Comparison of ENCODE assay signal across 9 cellular contexts in the genomic region with DNA sequence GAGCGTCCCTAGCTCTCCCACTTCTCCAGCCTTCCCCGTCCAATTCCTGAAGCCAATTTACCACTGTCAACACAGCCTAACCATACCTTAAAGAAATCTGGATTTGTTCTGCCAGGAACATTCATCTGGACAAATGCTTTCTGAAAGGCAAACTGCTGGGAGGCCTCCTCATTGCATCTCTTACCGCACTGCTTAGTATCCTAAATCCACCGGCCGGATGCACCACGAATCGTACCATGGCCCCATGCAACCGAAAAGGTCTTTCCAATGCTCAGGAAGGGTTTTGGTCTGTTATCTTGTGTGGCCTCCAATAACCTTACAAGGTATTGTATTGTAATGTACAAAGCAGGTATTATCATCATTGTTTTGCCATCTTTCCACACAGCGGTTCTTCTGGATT. TPM values are rescaled to one million over a fixed set of nuclear protein-coding genes. Genes with fewer than 3 reads are reported as not detected.
DNase-seq lines count a peak whose midpoint lies in the region; ATAC-seq and TF ChIP-seq lines count a peak whose summit lies in the region.
"Had no signal": no experiment of that assay in that cellular context is flagged by ENCODE, and none has a peak within 500 bp of the region (broad histone marks: within the 10 kb centered on the region; RNA-seq: fewer than 3 reads in every experiment).

No MANE protein-coding gene starts in this region.

- ATAC-seq in HG02852 (IDR thresholded peaks at IDR 0.05; ENCODE audit: unreplicated experiment): no peak

- peaks cover 73% of the 10 kb centered on the region for H3K4me1 Mint-ChIP-seq in neural crest cell

- H3K36me3 ChIP-seq in OCI-LY3 (replicated peaks; ENCODE audit: low read depth, low read length): peaks cover 92% of the 10 kb centered on the region
- H3K36me3 ChIP-seq in ectodermal cell (ENCODE audit: control insufficient read depth, insufficient read depth, low read length): peaks cover 18% of the 10 kb centered on the region

- H3K9ac ChIP-seq in OCI-LY3 (ENCODE audit: low read length): no peak overlapping the region

- TF ChIP-seq CTCF in AG04450 (IDR thresholded peaks at IDR 0.05; ENCODE audit: low read depth, low read length) (no peak), OCI-LY3 (IDR thresholded peaks at IDR 0.05; ENCODE audit: low read depth, low read length) (no peak), neural crest cell (conservative IDR thresholded peaks at IDR 0.05) (no peak)

- H3K36me3 Mint-ChIP-seq in neural crest cell (ENCODE audit: low read depth): peaks cover 8% of the 10 kb centered on the region

- H3K27me3 ChIP-seq in AG04450 (ENCODE audit: control insufficient read depth, insufficient read depth, low read length) (no peaks in the 10 kb centered on the region), OCI-LY3 (ENCODE audit: low read depth, low read length) (no peaks in the 10 kb centered on the region), ectodermal cell (ENCODE audit: control insufficient read depth, insufficient read depth, low read length, poor library complexity, severe bottlenecking) (no peaks in the 10 kb centered on the region)

- H4K20me1 ChIP-seq in OCI-LY3 (ENCODE audit: insufficient read depth, low read length): peaks cover 14% of the 10 kb centered on the region; the same call in 1 of the 2 replicates

- no peaks in the 10 kb centered on the region for H3K9me3 Mint-ChIP-seq in neural crest cell

- POLR2A ChIA-PET in AG04450 (lab: Yijun Ruan, JAX): no interaction called here

- H3K27ac ChIP-seq in AG04450 (ENCODE audit: low read depth, low read length): peak overlapping the region; percentile 100
- peak overlapping the region; percentile 92 for H3K27ac ChIP-seq in OCI-LY3 (ENCODE audit: low read length)
- H3K27ac ChIP-seq in ectodermal cell (ENCODE audit: insufficient read depth, low read depth, low read length, poor library complexity, severe bottlenecking): peak overlapping the region; percentile 97

- H3K4me1 ChIP-seq in OCI-LY3 (ENCODE audit: low read length) (peaks cover 50% of the 10 kb centered on the region), ectodermal cell (ENCODE audit: control insufficient read depth, insufficient read depth, low read length) (peaks cover 81% of the 10 kb centered on the region)

- peaks cover 100% of the 10 kb centered on the region for H3K79me2 ChIP-seq in OCI-LY3 (ENCODE audit: low read length)

- WGBS in ectodermal cell, 2 experiments: 90 to 92% methylated on average over 9 of the region's 9 CpGs

- H3K27me3 Mint-ChIP-seq in neural crest cell (ENCODE audit: low read depth): no peaks in the 10 kb centered on the region

- no peak overlapping the region for H3K4me3 ChIP-seq in AG04450 (ENCODE audit: low read depth, low read length)
- H3K4me3 ChIP-seq in OCI-LY3 (ENCODE audit: low read length): no peak overlapping the region
- no peak overlapping the region for H3K4me3 ChIP-seq in ectodermal cell (ENCODE audit: insufficient read depth, low read depth, low read length)

- no peak for DNase-seq in AG04450 (ENCODE audit: low read depth, low spot score)
- no peak for DNase-seq in neural crest cell (ENCODE audit: low read depth, low spot score)
- DNase-seq in NCI-H526 treated with DMSO at 0.1 percent for 48 hours (lab: John Stamatoyannopoulos, UW): no peak
- DNase-seq in NCI-H2171 (lab: John Stamatoyannopoulos, UW): no peak
- DNase-seq in dedifferentiated amniotic fluid mesenchymal stem cell (ENCODE audit: extremely low spot score): no peak
- DNase-seq: GOT3 had no signal

- no peak overlapping the region for H3K4me2 ChIP-seq in OCI-LY3 (ENCODE audit: low read length)

- H3K4me3 Mint-ChIP-seq in neural crest cell: no peak overlapping the region

- CTCF ChIA-PET in AG04450 (lab: Charles Lee): interaction anchor here (0.6 kb wide), 1 partner anchor 141 kb away, joined by 3 read pairs; no protein-coding TSS in a partner anchor

- no peak overlapping the region for H2AFZ ChIP-seq in OCI-LY3 (ENCODE audit: low read depth, low read length)

- H3K9me3 ChIP-seq in AG04450 (ENCODE audit: control insufficient read depth, insufficient read depth, low read length) (no peaks in the 10 kb centered on the region; the same call in 1 of the 2 replicates), OCI-LY3 (ENCODE audit: insufficient read depth, low read length) (no peaks in the 10 kb centered on the region), ectodermal cell (ENCODE audit: control insufficient read depth, low read length) (no peaks in the 10 kb centered on the region)

- H3K27ac Mint-ChIP-seq in neural crest cell (ENCODE audit: unreplicated experiment): peak overlapping the region; percentile 64

RNA-seq across cellular contexts. Expression of gene MYH9, which starts 57.6 kb away (rescaled TPM):
- polyA plus RNA-seq in AG04450 (2011; rRNA removed): 338 and 432 TPM in 2 replicates
- 1,487 and 1,729 TPM in 2 replicates for polyA minus RNA-seq in AG04450 (2011; rRNA and poly(A)+ RNA removed)
- polyA plus RNA-seq in ectodermal cell (2013, experiment 1 of 4): 179 TPM
- polyA plus RNA-seq in ectodermal cell (2013, experiment 2 of 4): 216 TPM
- polyA plus RNA-seq in ectodermal cell (2013, experiment 3 of 4): 128 TPM
- polyA plus RNA-seq in ectodermal cell (2013, experiment 4 of 4): 141 TPM
- 160 and 171 TPM in 2 replicates for total RNA-seq in neural crest cell
